Comparison of ENCODE assay signal across 1 cellular context in genomic region chr12:50282581-50283229, GRCh38.
TF ChIP-seq lines count a peak whose summit lies in the region.

No MANE protein-coding gene starts in this region.

TF ChIP-seq in IMR-90, 13 proteins besides CTCF, POLR2A, EP300 and RAD21 (continued from another document):
- no peak for TF ChIP-seq SMC3 (IDR thresholded peaks at IDR 0.05; ENCODE audit: low read depth, low read length)
